Comparison of ENCODE assay signal across 20 cellular contexts in genomic region chr11:82012276-82012675, GRCh38.
DNase-seq lines count a peak whose midpoint lies in the region; TF ChIP-seq lines count a peak whose summit lies in the region.
"Had no signal": no experiment of that assay in that cellular context is flagged by ENCODE, and none has a peak within 500 bp of the region (broad histone marks: within the 10 kb centered on the region; RNA-seq: fewer than 3 reads in every experiment).

No MANE protein-coding gene starts in this region.

- in situ Hi-C loops in ACHN (cut with HindIII; ENCODE audit: low pct_ligation_motif_present, low pct_unique_long_range_greater_than_20kb, low sequenced_read_pairs) = no loop called here

- H3K27me3 Mint-ChIP-seq in CD8-positive, alpha-beta memory T cell = peaks cover 2 to 6% of the 10 kb centered on the region in 2 donors
- H3K27me3 Mint-ChIP-seq: CD4-positive, alpha-beta T cell had no signal

- no peak overlapping the region for H4K91ac ChIP-seq in mesenchymal stem cell (ENCODE audit: low read length)

- no peak overlapping the region for H2BK12ac ChIP-seq in mesenchymal stem cell (ENCODE audit: low read length in 2 of 2)

- H3K36me3 Mint-ChIP-seq in CD8-positive, alpha-beta memory T cell = no peaks in the 10 kb centered on the region
- H3K36me3 Mint-ChIP-seq: CD14-positive monocyte had no signal

- H3K4me2 ChIP-seq in mesenchymal stem cell (ENCODE audit: low read length, poor library complexity, severe bottlenecking) = no peak overlapping the region
- H3K4me2 ChIP-seq: BLaER1 treated with 17β-estradiol and CSF1 and Interleukin-3, amounts not matched to agents 10 nM and 100 nM had no signal

- H3K23ac ChIP-seq in mesenchymal stem cell (ENCODE audit: low read length in 2 of 2) = no peak overlapping the region

- WGBS in mesenchymal stem cell = 50% methylated on average over 1 of the region's 3 CpGs

- no peaks in the 10 kb centered on the region for H3K4me1 Mint-ChIP-seq in CD8-positive, alpha-beta memory T cell
- H3K4me1 Mint-ChIP-seq: CD14-positive monocyte had no signal

- H2BK15ac ChIP-seq in mesenchymal stem cell (ENCODE audit: low read depth, poor library complexity, severe bottlenecking) = no peak overlapping the region

- H3K27ac Mint-ChIP-seq in CD8-positive, alpha-beta memory T cell = no peak overlapping the region
- H3K27ac Mint-ChIP-seq: CD14-positive monocyte; CD4-positive, alpha-beta T cell; HFFc6 had no signal

- no peaks in the 10 kb centered on the region for H3K27me3 ChIP-seq in mesenchymal stem cell (ENCODE audit: control insufficient read depth in 1 of 2, insufficient read depth in 1 of 2, low read length in 2 of 2)
- H3K27me3 ChIP-seq in CD8-positive, alpha-beta memory T cell (ENCODE audit: insufficient read depth, low read length, poor library complexity, severe bottlenecking) = no peaks in the 10 kb centered on the region
- H3K27me3 ChIP-seq: BE2C; BLaER1 treated with 17β-estradiol and CSF1 and Interleukin-3, amounts not matched to agents 10 nM and 100 nM had no signal

- no peak overlapping the region for H3K18ac ChIP-seq in mesenchymal stem cell (ENCODE audit: low read depth in 1 of 2, low read length in 2 of 2)

- H3K27ac ChIP-seq in mesenchymal stem cell (ENCODE audit: low read length, poor library complexity, severe bottlenecking) = peak overlapping the region; percentile 71
- H3K27ac ChIP-seq in CD8-positive, alpha-beta memory T cell (ENCODE audit: low read depth, low read length) = no peak overlapping the region
- H3K27ac ChIP-seq: 22Rv1; BLaER1 treated with 17β-estradiol and CSF1 and Interleukin-3, amounts not matched to agents 10 nM and 100 nM had no signal

- H3K9ac ChIP-seq in mesenchymal stem cell (ENCODE audit: low read length) = no peak overlapping the region
- H3K9ac ChIP-seq: BLaER1 treated with 17β-estradiol and CSF1 and Interleukin-3, amounts not matched to agents 10 nM and 100 nM had no signal

- H3K4me3 ChIP-seq in epithelial cell of proximal tubule (ENCODE audit: low read depth, low read length) (no peak overlapping the region), mesenchymal stem cell (ENCODE audit: insufficient read depth in 1 of 2, low read depth in 1 of 2, low read length in 2 of 2) (no peak overlapping the region)
- no peak overlapping the region for H3K4me3 ChIP-seq in CD8-positive, alpha-beta memory T cell (ENCODE audit: low read length)
- H3K4me3 ChIP-seq: BLaER1 treated with 17β-estradiol and CSF1 and Interleukin-3, amounts not matched to agents 10 nM and 100 nM; HAP-1 had no signal

- no peak overlapping the region for H3K4me3 Mint-ChIP-seq in CD8-positive, alpha-beta memory T cell
- H3K4me3 Mint-ChIP-seq: CD14-positive monocyte; CD4-positive, alpha-beta T cell; HFFc6 had no signal

- CTCF ChIA-PET in CD8-positive, alpha-beta memory T cell (lab: Charles Lee) = no interaction called here

- no peak overlapping the region for H2BK120ac ChIP-seq in mesenchymal stem cell (ENCODE audit: low read depth, low read length)

- H3K4ac ChIP-seq in mesenchymal stem cell (ENCODE audit: low read depth in 1 of 2, low read length in 2 of 2) = no peak overlapping the region

- no peak overlapping the region for H2BK5ac ChIP-seq in mesenchymal stem cell (ENCODE audit: low read depth, low read length, poor library complexity, severe bottlenecking)

- H2AK5ac ChIP-seq in mesenchymal stem cell (ENCODE audit: low read length, severe bottlenecking) = no peak overlapping the region

- H3K14ac ChIP-seq in mesenchymal stem cell (ENCODE audit: low read length in 2 of 2) = no peak overlapping the region

- H4K8ac ChIP-seq in mesenchymal stem cell (ENCODE audit: low read length) = no peak overlapping the region

- H3K79me1 ChIP-seq in mesenchymal stem cell (replicated peaks; ENCODE audit: low read length, poor library complexity, severe bottlenecking) = no peaks in the 10 kb centered on the region

- H3K9me3 Mint-ChIP-seq in CD8-positive, alpha-beta memory T cell = no peaks in the 10 kb centered on the region
- H3K9me3 Mint-ChIP-seq: CD4-positive, alpha-beta T cell had no signal

- peaks cover 4% of the 10 kb centered on the region for H3K4me1 ChIP-seq in mesenchymal stem cell (ENCODE audit: control insufficient read depth, insufficient read depth, low read depth, low read length)
- no peaks in the 10 kb centered on the region for H3K4me1 ChIP-seq in CD8-positive, alpha-beta memory T cell (ENCODE audit: insufficient read depth, low read length)
- H3K4me1 ChIP-seq: BE2C, HAP-1 had no signal

- DNase-seq in ACHN = peak; percentile 32
- DNase-seq in epithelial cell of proximal tubule (ENCODE audit: low read depth) = peak; percentile 59
- DNase-seq in kidney glomerular epithelial cell (lab: John Stamatoyannopoulos, UW) = peak; percentile 80
- DNase-seq in mesenchymal stem cell = no peak
- DNase-seq in retina = no peak
- DNase-seq in HUDEP-2 (lab: John Stamatoyannopoulos, UW; ENCODE audit: unreplicated experiment in 76 of 76) = no peak
- no peak for DNase-seq in HK-2 (ENCODE audit: unreplicated experiment)
- DNase-seq in CD8-positive, alpha-beta memory T cell = no peak
- DNase-seq: AML-193; BE2C; CD4-positive, alpha-beta T cell; COR-L47; DMS153; DND-41; GOT3; HFFc6 had no signal

- no peaks in the 10 kb centered on the region for H3K36me3 ChIP-seq in mesenchymal stem cell (ENCODE audit: control insufficient read depth in 1 of 2, insufficient read depth in 2 of 2, low read depth in 1 of 2, low read length in 2 of 2)
- H3K36me3 ChIP-seq in CD8-positive, alpha-beta memory T cell (ENCODE audit: insufficient read depth, low read length) = no peaks in the 10 kb centered on the region
- H3K36me3 ChIP-seq: BE2C; BLaER1 treated with 17β-estradiol and CSF1 and Interleukin-3, amounts not matched to agents 10 nM and 100 nM; HAP-1 had no signal

- no peak overlapping the region for H2AFZ ChIP-seq in mesenchymal stem cell (ENCODE audit: low read depth, low read length)

- no peak for TF ChIP-seq CTCF in epithelial cell of proximal tubule (conservative IDR thresholded peaks at IDR 0.05; ENCODE audit: low read depth, low read length)

- POLR2A ChIA-PET in CD8-positive, alpha-beta memory T cell (lab: Charles Lee) = no interaction called here

- no peaks in the 10 kb centered on the region for H3K9me3 ChIP-seq in mesenchymal stem cell (ENCODE audit: control insufficient read depth, low read length)
- H3K9me3 ChIP-seq in CD8-positive, alpha-beta memory T cell (ENCODE audit: low read length) = no peaks in the 10 kb centered on the region
- H3K9me3 ChIP-seq: BE2C; BLaER1 treated with 17β-estradiol and CSF1 and Interleukin-3, amounts not matched to agents 10 nM and 100 nM; HAP-1 had no signal

Comparison
In these comparisons a context has a peak if more than half of its experiments do, and no peak if none do; other contexts are left out.
1. DNase-seq: peak in ACHN (single experiment), epithelial cell of proximal tubule (single experiment) and kidney glomerular epithelial cell (single experiment); none in mesenchymal stem cell (single experiment), retina (single experiment), HUDEP-2 (0 of 76), HK-2 (single experiment) and CD8-positive, alpha-beta memory T cell (0 of 5).